Comparison of ENCODE assay signal across 8 cellular contexts in genomic region chr12:121530600-121531355, GRCh38. TPM values are rescaled to one million over a fixed set of nuclear protein-coding genes. Genes with fewer than 3 reads are reported as not detected.
DNase-seq lines count a peak whose midpoint lies in the region; ATAC-seq and FAIRE-seq lines count a peak whose summit lies in the region.

No MANE protein-coding gene starts in this region.

- DNase-seq in NCI-H82 (lab: John Stamatoyannopoulos, UW) = peak; percentile 16
- DNase-seq in NCI-H82 treated with DMSO at 0.1 percent for 48 hours (lab: John Stamatoyannopoulos, UW; ENCODE audit: unreplicated experiment) = no peak
- DNase-seq in RCC 7860 (ENCODE audit: low spot score) = peak; percentile 51
- peak; percentile 65 for DNase-seq in activated gamma-delta T cell treated with anti-CD3 and anti-CD28 coated beads, Interleukin-2, amount 50 U/mL, for 16 hours (ENCODE audit: low read depth)
- peak; percentile 92 for DNase-seq in left cardiac atrium
- peak in 3 of 4 experiments; percentile 16 to 51 (median 32) for DNase-seq in stimulated activated CD4-positive, alpha-beta T cell treated with anti-CD3 and anti-CD28 coated beads, Interleukin-1b, Interleukin-23, amount 100 ng/mL, for 24 hours (ENCODE audit: low read depth in 4 of 4, low spot score in 1 of 4)
- DNase-seq in NCI-H128 (lab: John Stamatoyannopoulos, UW; ENCODE audit: unreplicated experiment) = no peak

- no peak for FAIRE-seq in RCC 7860 (lab: Jason Lieb, UNC)

- ATAC-seq in left cardiac atrium (peak; percentile 74 to 83), GM19035 (IDR thresholded peaks at IDR 0.05; ENCODE audit: unreplicated experiment) (no peak)

- intact Hi-C loops in left cardiac atrium (cut with DNase I) = no loop called here

RNA-seq across cellular contexts. Expression of gene KDM2B, which starts 50.0 kb away (rescaled TPM):
- 10 to 100 TPM; 11.2 to 14.7 TPM for total RNA-seq in left cardiac atrium

Comparison
In these comparisons a context has a peak if more than half of its experiments do, and no peak if none do; other contexts are left out.
1. DNase-seq: peak in NCI-H82 (single experiment), RCC 7860 (single experiment), activated gamma-delta T cell treated with anti-CD3 and anti-CD28 coated beads, Interleukin-2, amount 50 U/mL, for 16 hours (single experiment), left cardiac atrium (single experiment) and stimulated activated CD4-positive, alpha-beta T cell treated with anti-CD3 and anti-CD28 coated beads, Interleukin-1b, Interleukin-23, amount 100 ng/mL, for 24 hours (3 of 4); none in NCI-H82 treated with DMSO at 0.1 percent for 48 hours (single experiment) and NCI-H128 (single experiment).